In the genomic region with DNA sequence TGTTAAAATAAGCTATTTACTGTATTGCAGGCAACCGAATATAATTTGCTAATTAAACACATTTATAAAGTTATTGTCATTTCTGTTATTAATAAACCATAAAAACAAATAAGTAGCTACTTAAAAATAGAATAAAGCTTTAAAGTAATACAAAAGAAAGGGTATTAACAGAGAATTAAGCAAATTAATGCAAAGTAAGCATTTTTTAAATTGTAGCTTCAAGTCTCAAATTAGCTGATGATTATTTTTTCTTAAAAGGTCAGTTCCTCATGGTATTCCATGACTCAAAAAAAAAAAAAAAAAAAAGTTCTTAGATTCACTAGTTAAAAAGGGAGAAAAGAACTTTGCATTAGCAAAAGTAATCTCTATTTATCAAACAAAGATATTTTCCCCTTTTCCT, we compare ENCODE assay signal across 23 cellular contexts.
"Had no signal": no experiment of that assay in that cellular context is flagged by ENCODE, and none has a peak within 500 bp of the region (broad histone marks: within the 10 kb centered on the region; RNA-seq: fewer than 3 reads in every experiment).

No MANE protein-coding gene starts in this region.

- ATAC-seq: foreskin keratinocyte, gastrocnemius medialis, heart right ventricle, left cardiac atrium, left lung, left ventricle myocardium superior, lower lobe of right lung, mucosa of descending colon had no signal

- FAIRE-seq: colon, endothelial cell of umbilical vein, keratinocyte had no signal

- H3K4me1 ChIP-seq: esophagus muscularis mucosa, foreskin keratinocyte, gastrocnemius medialis, heart right ventricle, left lung, lower lobe of right lung had no signal

- H3K4me3 ChIP-seq: coronary artery, dorsolateral prefrontal cortex, esophagus muscularis mucosa, gastrocnemius medialis, heart right ventricle, left lung, lower lobe of right lung, mucosa of descending colon had no signal

- H3K27ac Mint-ChIP-seq: mesothelial cell of epicardium, naive B cell had no signal

- DNase-seq: dermis blood vessel endothelial cell; dorsolateral prefrontal cortex; effector CD4-positive, alpha-beta T cell; effector memory CD4-positive, alpha-beta T cell; foreskin keratinocyte; gastrocnemius medialis; glutamatergic neuron; head of caudate nucleus; heart right ventricle; hippocampal formation; left cardiac atrium; left lung; left ventricle myocardium superior; lower lobe of right lung; mesenchymal stem cell; mucosa of descending colon; naive B cell had no signal

- H3K36me3 Mint-ChIP-seq: mesothelial cell of epicardium, naive B cell had no signal

- H3K4me3 Mint-ChIP-seq: mesothelial cell of epicardium, naive B cell had no signal

- H3K4me1 Mint-ChIP-seq: naive B cell had no signal

- H3K36me3 ChIP-seq: esophagus muscularis mucosa, gastrocnemius medialis, heart right ventricle, left lung, lower lobe of right lung had no signal

- H3K27ac ChIP-seq: coronary artery, dorsolateral prefrontal cortex, esophagus muscularis mucosa, foreskin keratinocyte, gastrocnemius medialis, heart right ventricle, left lung, lower lobe of right lung had no signal

- H3K27me3 ChIP-seq: dorsolateral prefrontal cortex, esophagus muscularis mucosa, foreskin keratinocyte, gastrocnemius medialis, heart right ventricle, left lung had no signal

- H3K9me3 ChIP-seq: esophagus muscularis mucosa, gastrocnemius medialis, lower lobe of right lung had no signal

- H3K27me3 Mint-ChIP-seq: naive B cell had no signal
